2 cellular contexts compared by ENCODE assay signal in the genomic region with DNA sequence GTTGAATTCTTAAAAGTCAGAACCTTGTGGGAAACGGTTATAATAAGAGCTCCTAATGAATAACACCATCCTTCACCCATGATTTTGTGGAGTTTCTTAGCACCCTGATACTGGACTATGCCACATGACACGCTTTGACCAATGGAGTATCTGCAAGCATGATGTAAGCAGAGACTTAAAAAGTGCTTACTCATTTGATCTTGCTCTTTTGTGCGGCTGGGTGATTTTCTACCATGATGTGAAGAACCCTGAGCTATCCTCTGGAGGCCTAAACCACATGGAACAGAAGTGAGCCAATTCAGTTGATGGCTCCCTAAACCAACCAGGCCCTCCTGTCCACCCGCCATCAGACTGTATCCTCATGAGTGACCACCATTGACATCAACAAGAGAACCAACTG.
TF ChIP-seq lines count a peak whose summit lies in the region.

No MANE protein-coding gene starts in this region.

TF ChIP-seq in GM23338, 12 proteins besides CTCF, POLR2A, EP300 and RAD21 (continued from another document):
- TF ChIP-seq, protein P1, sequence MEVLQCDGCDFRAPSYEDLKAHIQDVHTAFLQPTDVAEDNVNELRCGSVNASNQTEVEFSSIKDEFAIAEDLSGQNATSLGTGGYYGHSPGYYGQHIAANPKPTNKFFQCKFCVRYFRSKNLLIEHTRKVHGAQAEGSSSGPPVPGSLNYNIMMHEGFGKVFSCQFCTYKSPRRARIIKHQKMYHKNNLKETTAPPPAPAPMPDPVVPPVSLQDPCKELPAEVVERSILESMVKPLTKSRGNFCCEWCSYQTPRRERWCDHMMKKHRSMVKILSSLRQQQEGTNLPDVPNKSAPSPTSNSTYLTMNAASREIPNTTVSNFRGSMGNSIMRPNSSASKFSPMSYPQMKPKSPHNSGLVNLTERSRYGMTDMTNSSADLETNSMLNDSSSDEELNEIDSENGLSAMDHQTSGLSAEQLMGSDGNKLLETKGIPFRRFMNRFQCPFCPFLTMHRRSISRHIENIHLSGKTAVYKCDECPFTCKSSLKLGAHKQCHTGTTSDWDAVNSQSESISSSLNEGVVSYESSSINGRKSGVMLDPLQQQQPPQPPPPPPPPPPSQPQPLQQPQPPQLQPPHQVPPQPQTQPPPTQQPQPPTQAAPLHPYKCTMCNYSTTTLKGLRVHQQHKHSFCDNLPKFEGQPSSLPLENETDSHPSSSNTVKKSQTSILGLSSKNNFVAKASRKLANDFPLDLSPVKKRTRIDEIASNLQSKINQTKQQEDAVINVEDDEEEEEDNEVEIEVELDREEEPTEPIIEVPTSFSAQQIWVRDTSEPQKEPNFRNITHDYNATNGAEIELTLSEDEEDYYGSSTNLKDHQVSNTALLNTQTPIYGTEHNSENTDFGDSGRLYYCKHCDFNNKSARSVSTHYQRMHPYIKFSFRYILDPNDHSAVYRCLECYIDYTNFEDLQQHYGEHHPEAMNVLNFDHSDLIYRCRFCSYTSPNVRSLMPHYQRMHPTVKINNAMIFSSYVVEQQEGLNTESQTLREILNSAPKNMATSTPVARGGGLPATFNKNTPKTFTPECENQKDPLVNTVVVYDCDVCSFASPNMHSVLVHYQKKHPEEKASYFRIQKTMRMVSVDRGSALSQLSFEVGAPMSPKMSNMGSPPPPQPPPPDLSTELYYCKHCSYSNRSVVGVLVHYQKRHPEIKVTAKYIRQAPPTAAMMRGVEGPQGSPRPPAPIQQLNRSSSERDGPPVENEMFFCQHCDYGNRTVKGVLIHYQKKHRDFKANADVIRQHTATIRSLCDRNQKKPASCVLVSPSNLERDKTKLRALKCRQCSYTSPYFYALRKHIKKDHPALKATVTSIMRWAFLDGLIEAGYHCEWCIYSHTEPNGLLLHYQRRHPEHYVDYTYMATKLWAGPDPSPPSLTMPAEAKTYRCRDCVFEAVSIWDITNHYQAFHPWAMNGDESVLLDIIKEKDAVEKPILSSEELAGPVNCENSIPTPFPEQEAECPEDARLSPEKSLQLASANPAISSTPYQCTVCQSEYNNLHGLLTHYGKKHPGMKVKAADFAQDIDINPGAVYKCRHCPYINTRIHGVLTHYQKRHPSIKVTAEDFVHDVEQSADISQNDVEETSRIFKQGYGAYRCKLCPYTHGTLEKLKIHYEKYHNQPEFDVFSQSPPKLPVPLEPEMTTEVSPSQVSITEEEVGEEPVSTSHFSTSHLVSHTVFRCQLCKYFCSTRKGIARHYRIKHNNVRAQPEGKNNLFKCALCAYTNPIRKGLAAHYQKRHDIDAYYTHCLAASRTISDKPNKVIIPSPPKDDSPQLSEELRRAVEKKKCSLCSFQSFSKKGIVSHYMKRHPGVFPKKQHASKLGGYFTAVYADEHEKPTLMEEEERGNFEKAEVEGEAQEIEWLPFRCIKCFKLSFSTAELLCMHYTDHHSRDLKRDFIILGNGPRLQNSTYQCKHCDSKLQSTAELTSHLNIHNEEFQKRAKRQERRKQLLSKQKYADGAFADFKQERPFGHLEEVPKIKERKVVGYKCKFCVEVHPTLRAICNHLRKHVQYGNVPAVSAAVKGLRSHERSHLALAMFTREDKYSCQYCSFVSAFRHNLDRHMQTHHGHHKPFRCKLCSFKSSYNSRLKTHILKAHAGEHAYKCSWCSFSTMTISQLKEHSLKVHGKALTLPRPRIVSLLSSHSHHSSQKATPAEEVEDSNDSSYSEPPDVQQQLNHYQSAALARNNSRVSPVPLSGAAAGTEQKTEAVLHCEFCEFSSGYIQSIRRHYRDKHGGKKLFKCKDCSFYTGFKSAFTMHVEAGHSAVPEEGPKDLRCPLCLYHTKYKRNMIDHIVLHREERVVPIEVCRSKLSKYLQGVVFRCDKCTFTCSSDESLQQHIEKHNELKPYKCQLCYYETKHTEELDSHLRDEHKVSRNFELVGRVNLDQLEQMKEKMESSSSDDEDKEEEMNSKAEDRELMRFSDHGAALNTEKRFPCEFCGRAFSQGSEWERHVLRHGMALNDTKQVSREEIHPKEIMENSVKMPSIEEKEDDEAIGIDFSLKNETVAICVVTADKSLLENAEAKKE (CRISPR knock-in tag; IDR thresholded peaks at IDR 0.05), result no peak

TF ChIP-seq in K562, 482 proteins besides CTCF, POLR2A, EP300 and RAD21 (continued from another document and continues in another):
- TF ChIP-seq, protein P2, sequence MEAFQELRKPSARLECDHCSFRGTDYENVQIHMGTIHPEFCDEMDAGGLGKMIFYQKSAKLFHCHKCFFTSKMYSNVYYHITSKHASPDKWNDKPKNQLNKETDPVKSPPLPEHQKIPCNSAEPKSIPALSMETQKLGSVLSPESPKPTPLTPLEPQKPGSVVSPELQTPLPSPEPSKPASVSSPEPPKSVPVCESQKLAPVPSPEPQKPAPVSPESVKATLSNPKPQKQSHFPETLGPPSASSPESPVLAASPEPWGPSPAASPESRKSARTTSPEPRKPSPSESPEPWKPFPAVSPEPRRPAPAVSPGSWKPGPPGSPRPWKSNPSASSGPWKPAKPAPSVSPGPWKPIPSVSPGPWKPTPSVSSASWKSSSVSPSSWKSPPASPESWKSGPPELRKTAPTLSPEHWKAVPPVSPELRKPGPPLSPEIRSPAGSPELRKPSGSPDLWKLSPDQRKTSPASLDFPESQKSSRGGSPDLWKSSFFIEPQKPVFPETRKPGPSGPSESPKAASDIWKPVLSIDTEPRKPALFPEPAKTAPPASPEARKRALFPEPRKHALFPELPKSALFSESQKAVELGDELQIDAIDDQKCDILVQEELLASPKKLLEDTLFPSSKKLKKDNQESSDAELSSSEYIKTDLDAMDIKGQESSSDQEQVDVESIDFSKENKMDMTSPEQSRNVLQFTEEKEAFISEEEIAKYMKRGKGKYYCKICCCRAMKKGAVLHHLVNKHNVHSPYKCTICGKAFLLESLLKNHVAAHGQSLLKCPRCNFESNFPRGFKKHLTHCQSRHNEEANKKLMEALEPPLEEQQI (IDR thresholded peaks at IDR 0.05), result peak; percentile 80; the same call in 1 of the 2 replicates
- TF ChIP-seq ATF3 (IDR thresholded peaks at IDR 0.05) (peak; percentile 57), ATF3 (CRISPR knock-in tag; conservative IDR thresholded peaks at IDR 0.05) (no peak), TAL1 (IDR thresholded peaks at IDR 0.05) (no peak), TAF1 (IDR thresholded peaks at IDR 0.05; ENCODE audit: control insufficient read depth, extremely low read depth, insufficient read depth, low read length, severe bottlenecking) (peak; percentile 67), CHCHD3 (CRISPR knock-in tag; IDR thresholded peaks at IDR 0.05) (no peak), L3MBTL2 (IDR thresholded peaks at IDR 0.05) (peak; percentile 56), USF1 (CRISPR knock-in tag; IDR thresholded peaks at IDR 0.05) (peak; percentile 83), HNRNPL (IDR thresholded peaks at IDR 0.05; ENCODE audit: low read depth, low read length) (no peak), HSF4 (CRISPR knock-in tag; IDR thresholded peaks at IDR 0.05; ENCODE audit: borderline replicate concordance) (no peak), MAFK (IDR thresholded peaks at IDR 0.05; ENCODE audit: low read length) (peak; percentile 61; the same call in 1 of the 2 replicates), PRPF4 (IDR thresholded peaks at IDR 0.05; ENCODE audit: insufficient read depth, low read depth, low read length, poor library complexity, severe bottlenecking) (no peak), RBM25 (IDR thresholded peaks at IDR 0.05; ENCODE audit: low read depth, low read length, severe bottlenecking) (peak; percentile 30), FOXK1 (CRISPR knock-in tag; IDR thresholded peaks at IDR 0.05; ENCODE audit: borderline replicate concordance) (no peak), HNRNPK (IDR thresholded peaks at IDR 0.05; ENCODE audit: low read depth, low read length, poor library complexity, severe bottlenecking) (no peak), RNF2 (IDR thresholded peaks at IDR 0.05) (no peak), MAFG (tag; conservative IDR thresholded peaks at IDR 0.05) (peak; percentile 96), USF2 (CRISPR knock-in tag; IDR thresholded peaks at IDR 0.05) (peak; percentile 89), CC2D1A (IDR thresholded peaks at IDR 0.05) (peak; percentile 65; the same call in 1 of the 2 replicates), NFE2 (IDR thresholded peaks at IDR 0.05; ENCODE audit: low read depth) (peak; percentile 92), FOXM1 (IDR thresholded peaks at IDR 0.05; ENCODE audit: low read depth) (peak; percentile 32; the same call in 1 of the 2 replicates), FOXM1 (CRISPR knock-in tag; IDR thresholded peaks at IDR 0.05; ENCODE audit: low read depth) (no peak), ATF1 (CRISPR knock-in tag; IDR thresholded peaks at IDR 0.05) (no peak), ATF1 (tag; IDR thresholded peaks at IDR 0.05) (peak; percentile 31; the same call in 1 of the 2 replicates), ZBTB33 (CRISPR knock-in tag; IDR thresholded peaks at IDR 0.05) (no peak), ZNF766 (CRISPR knock-in tag; conservative IDR thresholded peaks at IDR 0.05) (0 out of 2 replicates have a peak, but pooled peaks have one; percentile 42), TRIM24 (IDR thresholded peaks at IDR 0.05) (0 out of 4 replicates have a peak, but pooled peaks of 1 of the 2 experiments have one; percentile 30)
- TF ChIP-seq, protein P3, sequence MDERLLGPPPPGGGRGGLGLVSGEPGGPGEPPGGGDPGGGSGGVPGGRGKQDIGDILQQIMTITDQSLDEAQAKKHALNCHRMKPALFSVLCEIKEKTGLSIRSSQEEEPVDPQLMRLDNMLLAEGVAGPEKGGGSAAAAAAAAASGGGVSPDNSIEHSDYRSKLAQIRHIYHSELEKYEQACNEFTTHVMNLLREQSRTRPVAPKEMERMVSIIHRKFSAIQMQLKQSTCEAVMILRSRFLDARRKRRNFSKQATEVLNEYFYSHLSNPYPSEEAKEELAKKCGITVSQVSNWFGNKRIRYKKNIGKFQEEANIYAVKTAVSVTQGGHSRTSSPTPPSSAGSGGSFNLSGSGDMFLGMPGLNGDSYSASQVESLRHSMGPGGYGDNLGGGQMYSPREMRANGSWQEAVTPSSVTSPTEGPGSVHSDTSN (CRISPR knock-in tag; IDR thresholded peaks at IDR 0.05; ENCODE audit: low read depth), result no peak
- TF ChIP-seq, protein P3 (tag; conservative IDR thresholded peaks at IDR 0.05; ENCODE audit: low read depth), result no peak
- TF ChIP-seq, protein P4, sequence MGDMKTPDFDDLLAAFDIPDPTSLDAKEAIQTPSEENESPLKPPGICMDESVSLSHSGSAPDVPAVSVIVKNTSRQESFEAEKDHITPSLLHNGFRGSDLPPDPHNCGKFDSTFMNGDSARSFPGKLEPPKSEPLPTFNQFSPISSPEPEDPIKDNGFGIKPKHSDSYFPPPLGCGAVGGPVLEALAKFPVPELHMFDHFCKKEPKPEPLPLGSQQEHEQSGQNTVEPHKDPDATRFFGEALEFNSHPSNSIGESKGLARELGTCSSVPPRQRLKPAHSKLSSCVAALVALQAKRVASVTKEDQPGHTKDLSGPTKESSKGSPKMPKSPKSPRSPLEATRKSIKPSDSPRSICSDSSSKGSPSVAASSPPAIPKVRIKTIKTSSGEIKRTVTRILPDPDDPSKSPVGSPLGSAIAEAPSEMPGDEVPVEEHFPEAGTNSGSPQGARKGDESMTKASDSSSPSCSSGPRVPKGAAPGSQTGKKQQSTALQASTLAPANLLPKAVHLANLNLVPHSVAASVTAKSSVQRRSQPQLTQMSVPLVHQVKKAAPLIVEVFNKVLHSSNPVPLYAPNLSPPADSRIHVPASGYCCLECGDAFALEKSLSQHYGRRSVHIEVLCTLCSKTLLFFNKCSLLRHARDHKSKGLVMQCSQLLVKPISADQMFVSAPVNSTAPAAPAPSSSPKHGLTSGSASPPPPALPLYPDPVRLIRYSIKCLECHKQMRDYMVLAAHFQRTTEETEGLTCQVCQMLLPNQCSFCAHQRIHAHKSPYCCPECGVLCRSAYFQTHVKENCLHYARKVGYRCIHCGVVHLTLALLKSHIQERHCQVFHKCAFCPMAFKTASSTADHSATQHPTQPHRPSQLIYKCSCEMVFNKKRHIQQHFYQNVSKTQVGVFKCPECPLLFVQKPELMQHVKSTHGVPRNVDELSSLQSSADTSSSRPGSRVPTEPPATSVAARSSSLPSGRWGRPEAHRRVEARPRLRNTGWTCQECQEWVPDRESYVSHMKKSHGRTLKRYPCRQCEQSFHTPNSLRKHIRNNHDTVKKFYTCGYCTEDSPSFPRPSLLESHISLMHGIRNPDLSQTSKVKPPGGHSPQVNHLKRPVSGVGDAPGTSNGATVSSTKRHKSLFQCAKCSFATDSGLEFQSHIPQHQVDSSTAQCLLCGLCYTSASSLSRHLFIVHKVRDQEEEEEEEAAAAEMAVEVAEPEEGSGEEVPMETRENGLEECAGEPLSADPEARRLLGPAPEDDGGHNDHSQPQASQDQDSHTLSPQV (IDR thresholded peaks at IDR 0.05), result 0 out of 2 replicates have a peak, but pooled peaks have one; percentile 54
